In genomic region chr5:141360685-141361084, GRCh38 we compare ENCODE assay signal across 22 cellular contexts. TPM values are rescaled to one million over a fixed set of nuclear protein-coding genes. Genes with fewer than 3 reads are reported as not detected.
DNase-seq lines count a peak whose midpoint lies in the region; ATAC-seq, FAIRE-seq and TF ChIP-seq lines count a peak whose summit lies in the region.
"Had no signal": no experiment of that assay in that cellular context is flagged by ENCODE, and none has a peak within 500 bp of the region (broad histone marks: within the 10 kb centered on the region; RNA-seq: fewer than 3 reads in every experiment).

No MANE protein-coding gene starts in this region.

- no peak overlapping the region for H3K4me2 ChIP-seq in endothelial cell of umbilical vein (ENCODE audit: insufficient read depth, low read length)

- H3K27ac ChIP-seq in left ventricle myocardium inferior (replicated peaks) (peak overlapping the region; percentile 59), right cardiac atrium (ENCODE audit: low read length) (no peak overlapping the region), endothelial cell of umbilical vein (ENCODE audit: insufficient read depth, low read depth, low read length) (no peak overlapping the region), stomach smooth muscle (ENCODE audit: low read length) (no peak overlapping the region)
- H3K27ac ChIP-seq: sigmoid colon had no signal

- TF ChIP-seq CTCF in left ventricle myocardium inferior (IDR thresholded peaks at IDR 0.05; ENCODE audit: borderline replicate concordance) (no peak), NB4 (IDR thresholded peaks at IDR 0.05; ENCODE audit: low read depth, low read length) (no peak), endothelial cell of umbilical vein (IDR thresholded peaks at IDR 0.05; ENCODE audit: extremely low read depth in 1 of 2, insufficient read depth in 1 of 2, low read depth in 1 of 2, low read length in 2 of 2) (no peak)

- BruUV-seq in endothelial cell of umbilical vein (replicated peaks; lab: Mats Ljungman, UMichigan) = no TSS peak

- H3K27me3 ChIP-seq in left ventricle myocardium inferior (ENCODE audit: low read depth) (no peaks in the 10 kb centered on the region), right cardiac atrium (ENCODE audit: control insufficient read depth, insufficient read depth) (no peaks in the 10 kb centered on the region), endothelial cell of umbilical vein (ENCODE audit: control insufficient read depth in 2 of 2, insufficient read depth in 2 of 2, low read length in 2 of 2) (peaks cover 51 to 69% of the 10 kb centered on the region in 2 experiments), stomach smooth muscle (ENCODE audit: control insufficient read depth in 1 of 2, insufficient read depth in 2 of 2, low read length in 2 of 2) (no peaks in the 10 kb centered on the region)

- dilution Hi-C loops in endothelial cell of umbilical vein (cut with MboI; ENCODE audit: extremely low pct_ligation_motif_present, low sequenced_read_pairs) = no loop called here

- TF ChIP-seq POLR2A in NB4 (IDR thresholded peaks at IDR 0.05; ENCODE audit: extremely low read depth, insufficient read length) (no peak), endothelial cell of umbilical vein (IDR thresholded peaks at IDR 0.05; ENCODE audit: low read depth, low read length) (no peak)

- H3K9ac ChIP-seq in endothelial cell of umbilical vein (replicated peaks; ENCODE audit: extremely low read depth, insufficient read depth, low read length) (no peak overlapping the region), stomach smooth muscle (ENCODE audit: low read length in 2 of 2) (no peak overlapping the region)
- H3K9ac ChIP-seq: parathyroid adenoma had no signal

- H3K9me1 ChIP-seq in endothelial cell of umbilical vein (replicated peaks; ENCODE audit: control insufficient read depth, extremely low read depth, insufficient read depth, low read length) = no peaks in the 10 kb centered on the region

- POLR2A ChIA-PET in endothelial cell of umbilical vein (lab: Charles Lee) = no interaction called here

- no peak for DNase-seq in left ventricle myocardium inferior
- DNase-seq in right cardiac atrium = no peak
- no peak for DNase-seq in NB4 (ENCODE audit: low read depth)
- no peak for DNase-seq in endothelial cell of umbilical vein (ENCODE audit: low read depth, low spot score)
- no peak for DNase-seq in DMS79 (lab: John Stamatoyannopoulos, UW)
- no peak for DNase-seq in stimulated activated CD4-positive, alpha-beta T cell treated with anti-CD3 and anti-CD28 coated beads, Interleukin-4, amount 100 ng/mL, for 24 hours
- DNase-seq: activated effector memory CD4-positive, alpha-beta T cell treated with Interleukin-2 at 50 U/mL for 16 hours; central memory CD4-positive, alpha-beta T cell; mesendoderm; NCI-H1417 treated with DMSO at 0.1 percent for 48 hours; NCI-H524 treated with DMSO at 0.1 percent for 48 hours; sigmoid colon; stimulated activated naive CD4-positive, alpha-beta T cell; SW 1271; trophoblast cell had no signal

- H3K36me3 ChIP-seq in left ventricle myocardium inferior (peaks cover 31% of the 10 kb centered on the region), endothelial cell of umbilical vein (ENCODE audit: control insufficient read depth in 2 of 2, extremely low read depth in 1 of 2, insufficient read depth in 2 of 2, low read length in 2 of 2) (no peaks in the 10 kb centered on the region), stomach smooth muscle (ENCODE audit: control insufficient read depth in 2 of 2, insufficient read depth in 2 of 2, low read length in 2 of 2) (peaks cover 0 to 2% of the 10 kb centered on the region in 2 donors)
- H3K36me3 ChIP-seq: sigmoid colon had no signal

- H3K4me1 ChIP-seq in left ventricle myocardium inferior (peaks cover 47% of the 10 kb centered on the region), right cardiac atrium (ENCODE audit: control insufficient read depth, insufficient read depth, low read length) (no peaks in the 10 kb centered on the region), endothelial cell of umbilical vein (ENCODE audit: control insufficient read depth, extremely low read depth, insufficient read depth, low read length) (no peaks in the 10 kb centered on the region), stomach smooth muscle (ENCODE audit: control insufficient read depth, insufficient read depth, low read length) (no peaks in the 10 kb centered on the region)
- H3K4me1 ChIP-seq: parathyroid adenoma, sigmoid colon had no signal

- 32% methylated on average over 15 of the region's 15 CpGs for WGBS in right cardiac atrium

- H3K9me3 ChIP-seq in left ventricle myocardium inferior (replicated peaks) = peaks cover 99% of the 10 kb centered on the region
- peaks cover 21% of the 10 kb centered on the region for H3K9me3 ChIP-seq in right cardiac atrium (ENCODE audit: control insufficient read depth, low read length)
- peaks cover 2% of the 10 kb centered on the region for H3K9me3 ChIP-seq in endothelial cell of umbilical vein (replicated peaks; ENCODE audit: control insufficient read depth, insufficient read depth, low read length)
- H3K9me3 ChIP-seq in stomach smooth muscle (ENCODE audit: control insufficient read depth in 2 of 2, low read length in 2 of 2) = peaks cover 41 to 70% of the 10 kb centered on the region in 2 donors

- H3K4me3 ChIP-seq in left ventricle myocardium inferior = peak overlapping the region; percentile 53
- no peak overlapping the region for H3K4me3 ChIP-seq in right cardiac atrium (ENCODE audit: low read length)
- peak overlapping the region; percentile 75 for H3K4me3 ChIP-seq in NB4 (ENCODE audit: low read depth, low read length)
- H3K4me3 ChIP-seq in endothelial cell of umbilical vein (replicated peaks in 1 of 3; ENCODE audit: insufficient read depth in 1 of 3, low read depth in 1 of 3, low read length in 3 of 3) = no peak overlapping the region
- H3K4me3 ChIP-seq in stomach smooth muscle (ENCODE audit: low read length in 2 of 2) = peak overlapping the region; percentile 49 to 54

- CTCF ChIA-PET in endothelial cell of umbilical vein (lab: Charles Lee) = interaction anchor here (0.7 to 1.3 kb wide), 8 partner anchors 10 to 203 kb away, joined by 3 to 5 read pairs (median 3); partner anchors contain the start of genes PCDHGA11, PCDHGA12 and PCDHGB1

- ATAC-seq in right cardiac atrium = no peak
- no peak for ATAC-seq in GM19397 (IDR thresholded peaks at IDR 0.05; ENCODE audit: unreplicated experiment)

- no peaks in the 10 kb centered on the region for H3K79me2 ChIP-seq in endothelial cell of umbilical vein (ENCODE audit: control insufficient read depth, insufficient read depth, low read length)
- H3K79me2 ChIP-seq: parathyroid adenoma had no signal

- no peaks in the 10 kb centered on the region for H4K20me1 ChIP-seq in endothelial cell of umbilical vein (replicated peaks; ENCODE audit: control insufficient read depth, extremely low read depth, insufficient read depth, low read length)

- H2AFZ ChIP-seq in endothelial cell of umbilical vein (ENCODE audit: low read depth, low read length) = no peak overlapping the region
- H2AFZ ChIP-seq: parathyroid adenoma had no signal

- intact Hi-C loops in left ventricle myocardium inferior (cut with micrococcal nuclease) = no loop called here
- intact Hi-C loops in right cardiac atrium (cut with DNase I) = no loop called here
- intact Hi-C loops in endothelial cell of umbilical vein (cut with micrococcal nuclease) = no loop called here

- no peak for FAIRE-seq in endothelial cell of umbilical vein (lab: Jason Lieb, UNC)
- FAIRE-seq: frontal cortex, TTC549 had no signal

RNA-seq across cellular contexts. Expression of gene PCDHGB2, which starts 0.9 kb away (rescaled TPM):
- total RNA-seq in left ventricle myocardium inferior (8.8 TPM), right cardiac atrium (1 to 10 TPM; 3.5 to 6.5 (median 5.0) TPM), endothelial cell of umbilical vein (1.9 and 2.9 TPM in 2 replicates)
- polyA plus RNA-seq in right cardiac atrium (1.9 TPM), endothelial cell of umbilical vein (1.1 TPM in 2 replicates)
- polyA plus RNA-seq in endothelial cell of umbilical vein (2011; cell fraction: cytosol; rRNA removed) = 0.68 and 0.75 TPM in 2 replicates
- 2.4 and 2.7 TPM in 2 replicates for polyA plus RNA-seq in endothelial cell of umbilical vein (2011; cell fraction: nucleus; rRNA removed)
- polyA plus RNA-seq in endothelial cell of umbilical vein (2012) = 0.45 and 0.70 TPM in 2 replicates
- 3.4 and 4.4 TPM in 2 replicates for polyA minus RNA-seq in endothelial cell of umbilical vein
- polyA minus RNA-seq in endothelial cell of umbilical vein (2011; cell fraction: cytosol; rRNA and poly(A)+ RNA removed) = not detected
- polyA minus RNA-seq in endothelial cell of umbilical vein (2011; cell fraction: nucleus; rRNA and poly(A)+ RNA removed) = 9.8 and 12.4 TPM in 2 replicates
- total RNA-seq: HT-29 had no signal

RNA-seq across cellular contexts. Expression of gene PCDHGA5, which starts 3.3 kb away (rescaled TPM):
- total RNA-seq in left ventricle myocardium inferior (4.9 TPM), right cardiac atrium (1 to 10 TPM; 3.4 to 4.7 (median 4.2) TPM), endothelial cell of umbilical vein (0.78 and 0.93 TPM in 2 replicates)
- polyA plus RNA-seq in right cardiac atrium (2.0 TPM), endothelial cell of umbilical vein (0.36 and 0.51 TPM in 2 replicates)
- polyA plus RNA-seq in endothelial cell of umbilical vein (2011; cell fraction: cytosol; rRNA removed) = 0.15 and 0.38 TPM in 2 replicates
- 1.4 and 1.6 TPM in 2 replicates for polyA plus RNA-seq in endothelial cell of umbilical vein (2011; cell fraction: nucleus; rRNA removed)
- 0.19 and 0.24 TPM in 2 replicates for polyA plus RNA-seq in endothelial cell of umbilical vein (2012)
- 2.2 and 3.8 TPM in 2 replicates for polyA minus RNA-seq in endothelial cell of umbilical vein
- polyA minus RNA-seq in endothelial cell of umbilical vein (2011; cell fraction: cytosol; rRNA and poly(A)+ RNA removed) = not detected
- polyA minus RNA-seq in endothelial cell of umbilical vein (2011; cell fraction: nucleus; rRNA and poly(A)+ RNA removed) = 6.6 and 7.2 TPM in 2 replicates
- polyA plus RNA-seq: CD8-positive, alpha-beta memory T cell had no signal

RNA-seq across cellular contexts. Expression of gene PCDHGA4, which starts 5.9 kb away (rescaled TPM):
- total RNA-seq in left ventricle myocardium inferior (7.3 TPM), right cardiac atrium (1 to 10 TPM; 4.4 to 5.8 (median 5.7) TPM), endothelial cell of umbilical vein (3.0 TPM in 2 replicates)
- polyA plus RNA-seq in right cardiac atrium (1.7 TPM), endothelial cell of umbilical vein (2.4 and 2.6 TPM in 2 replicates)
- polyA plus RNA-seq in endothelial cell of umbilical vein (2011; cell fraction: cytosol; rRNA removed) = 0.93 and 1.5 TPM in 2 replicates
- polyA plus RNA-seq in endothelial cell of umbilical vein (2011; cell fraction: nucleus; rRNA removed) = 2.6 and 3.3 TPM in 2 replicates
- polyA plus RNA-seq in endothelial cell of umbilical vein (2012) = 1.1 and 1.5 TPM in 2 replicates
- 7.7 and 9.5 TPM in 2 replicates for polyA minus RNA-seq in endothelial cell of umbilical vein
- not detected for polyA minus RNA-seq in endothelial cell of umbilical vein (2011; cell fraction: cytosol; rRNA and poly(A)+ RNA removed)
- 10.5 and 11.3 TPM in 2 replicates for polyA minus RNA-seq in endothelial cell of umbilical vein (2011; cell fraction: nucleus; rRNA and poly(A)+ RNA removed)
- total RNA-seq: HT-29 had no signal
- polyA plus RNA-seq: CD8-positive, alpha-beta memory T cell had no signal

RNA-seq across cellular contexts. Expression of gene PCDHGB3, which starts 9.4 kb away (rescaled TPM):
- total RNA-seq in left ventricle myocardium inferior = 6.3 TPM
- total RNA-seq in right cardiac atrium = 1 to 10 TPM; 4.8 to 5.5 (median 5.1) TPM
- polyA plus RNA-seq in right cardiac atrium = 1.7 TPM
- 1.7 and 2.0 TPM in 2 replicates for total RNA-seq in endothelial cell of umbilical vein
- polyA plus RNA-seq in endothelial cell of umbilical vein = 1.4 and 1.8 TPM in 2 replicates
- polyA plus RNA-seq in endothelial cell of umbilical vein (2011; cell fraction: cytosol; rRNA removed) = 0.34 and 0.52 TPM in 2 replicates
- 2.5 and 3.7 TPM in 2 replicates for polyA plus RNA-seq in endothelial cell of umbilical vein (2011; cell fraction: nucleus; rRNA removed)
- 0.72 and 0.78 TPM in 2 replicates for polyA plus RNA-seq in endothelial cell of umbilical vein (2012)
- 5.2 and 6.4 TPM in 2 replicates for polyA minus RNA-seq in endothelial cell of umbilical vein
- polyA minus RNA-seq in endothelial cell of umbilical vein (2011; cell fraction: cytosol; rRNA and poly(A)+ RNA removed) = not detected
- polyA minus RNA-seq in endothelial cell of umbilical vein (2011; cell fraction: nucleus; rRNA and poly(A)+ RNA removed) = 8.6 and 12.1 TPM in 2 replicates
- polyA plus RNA-seq: CD8-positive, alpha-beta memory T cell had no signal

RNA-seq across cellular contexts. Expression of gene PCDHGB1, which starts 10.8 kb away (rescaled TPM):
- total RNA-seq in left ventricle myocardium inferior (5.7 TPM), right cardiac atrium (1 to 10 TPM; 2.7 to 4.4 (median 3.8) TPM), endothelial cell of umbilical vein (0.58 and 0.62 TPM in 2 replicates)
- polyA plus RNA-seq in right cardiac atrium (1.3 TPM), endothelial cell of umbilical vein (0.39 and 0.48 TPM in 2 replicates)
- 0.14 and 0.15 TPM in 2 replicates for polyA plus RNA-seq in endothelial cell of umbilical vein (2011; cell fraction: cytosol; rRNA removed)
- polyA plus RNA-seq in endothelial cell of umbilical vein (2011; cell fraction: nucleus; rRNA removed) = 0.55 and 0.73 TPM in 2 replicates
- polyA plus RNA-seq in endothelial cell of umbilical vein (2012) = 0.32 and 0.40 TPM in 2 replicates
- polyA minus RNA-seq in endothelial cell of umbilical vein = 1.4 and 2.0 TPM in 2 replicates
- polyA minus RNA-seq in endothelial cell of umbilical vein (2011; cell fraction: cytosol; rRNA and poly(A)+ RNA removed) = not detected
- 3.4 and 4.6 TPM in 2 replicates for polyA minus RNA-seq in endothelial cell of umbilical vein (2011; cell fraction: nucleus; rRNA and poly(A)+ RNA removed)
- total RNA-seq: CD8-positive, alpha-beta memory T cell had no signal
- polyA plus RNA-seq: CD8-positive, alpha-beta memory T cell had no signal

Comparison
In these comparisons a context has a peak if more than half of its experiments do, and no peak if none do; other contexts are left out.
1. H3K4me3 ChIP-seq: peak in left ventricle myocardium inferior (single experiment), NB4 (single experiment) and stomach smooth muscle (2 of 2); none in right cardiac atrium (single experiment) and endothelial cell of umbilical vein (0 of 3).